11 cellular contexts compared by ENCODE assay signal in the genomic region with DNA sequence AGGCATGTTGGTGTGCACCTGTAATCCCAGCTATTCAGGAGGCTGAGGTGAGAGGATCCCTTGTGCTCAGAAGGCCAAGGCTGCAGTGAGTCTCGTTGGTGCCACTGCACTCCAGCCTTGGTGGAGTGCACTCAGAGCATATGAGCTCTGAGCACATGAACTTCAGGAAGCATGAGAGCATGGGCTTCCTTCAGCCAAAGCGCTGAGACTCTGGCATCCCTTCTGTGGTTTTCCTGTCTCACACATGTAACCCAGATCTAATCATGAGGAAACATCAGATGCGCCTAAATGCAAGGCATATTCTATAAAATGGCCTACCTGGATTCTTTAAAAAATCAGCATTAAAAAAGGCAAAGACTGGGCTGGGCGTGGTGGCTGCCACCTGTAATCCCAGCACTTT. TPM values are rescaled to one million over a fixed set of nuclear protein-coding genes. Genes with fewer than 3 reads are reported as not detected.
"Had no signal": no experiment of that assay in that cellular context is flagged by ENCODE, and none has a peak within 500 bp of the region (broad histone marks: within the 10 kb centered on the region; RNA-seq: fewer than 3 reads in every experiment).

No MANE protein-coding gene starts in this region.

RNA-seq across cellular contexts. Expression of a gene that starts 21.8 kb away (rescaled TPM):
- total RNA-seq: activated T-cell treated with anti-CD3 and anti-CD28 coated beads, Interleukin-2, amount 50 U/mL, for 4 hours; chondrocyte; dermis blood vessel endothelial cell; gastroesophageal sphincter; heart right ventricle; left colon; lower lobe of right lung; osteoblast; prostate gland; right cardiac atrium had no signal

RNA-seq across cellular contexts. Expression of a gene that starts 37.2 kb away (rescaled TPM):
- total RNA-seq: ascending aorta, osteoblast had no signal
